1 cellular context compared by ENCODE assay signal in genomic region chr2:74806355-74806839, GRCh38.
TF ChIP-seq lines count a peak whose summit lies in the region.

No MANE protein-coding gene starts in this region.

TF ChIP-seq in HepG2, 621 proteins besides CTCF, POLR2A, EP300 and RAD21 (continued from another document and continues in another):
- TF ChIP-seq ZBTB40 (IDR thresholded peaks at IDR 0.05) (no peak), ZBTB40 (CRISPR knock-in tag; IDR thresholded peaks at IDR 0.05) (no peak), SOX6 (IDR thresholded peaks at IDR 0.05) (0 out of 2 replicates have a peak, but pooled peaks have one; percentile 12), SOX6 (CRISPR knock-in tag; IDR thresholded peaks at IDR 0.05) (peak; percentile 91), HIC2 (CRISPR knock-in tag; IDR thresholded peaks at IDR 0.05; ENCODE audit: low read depth) (no peak; the same call in 1 of the 2 replicates), MXD4 (CRISPR knock-in tag; IDR thresholded peaks at IDR 0.05) (no peak), KLF9 (CRISPR knock-in tag; IDR thresholded peaks at IDR 0.05; ENCODE audit: low read depth) (no peak), NFIC (IDR thresholded peaks at IDR 0.05; ENCODE audit: low read length) (no peak), AHR (CRISPR knock-in tag; IDR thresholded peaks at IDR 0.05) (no peak), CREB1 (IDR thresholded peaks at IDR 0.05) (no peak), CREB1 (CRISPR knock-in tag; IDR thresholded peaks at IDR 0.05) (peak; percentile 26; the same call in 1 of the 2 replicates), ZBTB49 (CRISPR knock-in tag; IDR thresholded peaks at IDR 0.05; ENCODE audit: borderline replicate concordance) (no peak), ZBTB26 (CRISPR knock-in tag; IDR thresholded peaks at IDR 0.05; ENCODE audit: borderline replicate concordance) (no peak), GPN1 (CRISPR knock-in tag; IDR thresholded peaks at IDR 0.05; ENCODE audit: borderline replicate concordance) (no peak), ZNF24 (IDR thresholded peaks at IDR 0.05) (no peak), JUNB (CRISPR knock-in tag; IDR thresholded peaks at IDR 0.05; ENCODE audit: borderline replicate concordance) (0 out of 2 replicates have a peak, but pooled peaks have one; percentile 37), FOXO4 (CRISPR knock-in tag; conservative IDR thresholded peaks at IDR 0.05) (no peak), ZNF761 (CRISPR knock-in tag; conservative IDR thresholded peaks at IDR 0.05) (no peak), MATR3 (CRISPR knock-in tag; IDR thresholded peaks at IDR 0.05) (no peak), HMG20B (CRISPR knock-in tag; conservative IDR thresholded peaks at IDR 0.05) (no peak), HOXD1 (CRISPR knock-in tag; IDR thresholded peaks at IDR 0.05) (no peak), TOPORS (CRISPR knock-in tag; IDR thresholded peaks at IDR 0.05) (no peak), YEATS2 (CRISPR knock-in tag; IDR thresholded peaks at IDR 0.05; ENCODE audit: borderline replicate concordance) (no peak; the same call in 1 of the 2 replicates), SETDB1 (CRISPR knock-in tag; IDR thresholded peaks at IDR 0.05; ENCODE audit: borderline replicate concordance) (no peak), ZNF839 (CRISPR knock-in tag; IDR thresholded peaks at IDR 0.05; ENCODE audit: borderline replicate concordance) (no peak), DR1 (CRISPR knock-in tag; IDR thresholded peaks at IDR 0.05) (no peak), JARID2 (CRISPR knock-in tag; IDR thresholded peaks at IDR 0.05; ENCODE audit: insufficient replicate concordance) (no peak), CCAR2 (optimal IDR thresholded peaks at IDR 0.05; ENCODE audit: low read depth, low read length) (no peak), CC2D1A (CRISPR knock-in tag; IDR thresholded peaks at IDR 0.05) (no peak), PTBP1 (IDR thresholded peaks at IDR 0.05; ENCODE audit: low read depth, low read length, poor library complexity, severe bottlenecking) (no peak), ZNF800 (CRISPR knock-in tag; IDR thresholded peaks at IDR 0.05) (no peak), THYN1 (CRISPR knock-in tag; IDR thresholded peaks at IDR 0.05; ENCODE audit: borderline replicate concordance, low read depth) (no peak), ZNF331 (CRISPR knock-in tag; IDR thresholded peaks at IDR 0.05) (no peak; the same call in 1 of the 2 replicates), ZNF543 (CRISPR knock-in tag; IDR thresholded peaks at IDR 0.05) (no peak), SRSF4 (IDR thresholded peaks at IDR 0.05; ENCODE audit: low read depth, low read length, poor library complexity, severe bottlenecking) (no peak), PRMT3 (CRISPR knock-in tag; IDR thresholded peaks at IDR 0.05; ENCODE audit: borderline replicate concordance, low read depth) (no peak), SRSF9 (IDR thresholded peaks at IDR 0.05; ENCODE audit: borderline replicate concordance, insufficient read depth, low read depth, low read length, poor library complexity, severe bottlenecking) (no peak), U2AF1 (optimal IDR thresholded peaks at IDR 0.05; ENCODE audit: low read depth, low read length) (no peak), SP1 (IDR thresholded peaks at IDR 0.05) (no peak), SP1 (CRISPR knock-in tag; IDR thresholded peaks at IDR 0.05) (no peak), NFYB (CRISPR knock-in tag; IDR thresholded peaks at IDR 0.05) (no peak), ATAD3A (CRISPR knock-in tag; IDR thresholded peaks at IDR 0.05) (no peak), HMGA1 (CRISPR knock-in tag; conservative IDR thresholded peaks at IDR 0.05) (no peak), RBM39 (IDR thresholded peaks at IDR 0.05; ENCODE audit: low read depth, low read length, poor library complexity, severe bottlenecking) (no peak)
- TF ChIP-seq, protein P1, sequence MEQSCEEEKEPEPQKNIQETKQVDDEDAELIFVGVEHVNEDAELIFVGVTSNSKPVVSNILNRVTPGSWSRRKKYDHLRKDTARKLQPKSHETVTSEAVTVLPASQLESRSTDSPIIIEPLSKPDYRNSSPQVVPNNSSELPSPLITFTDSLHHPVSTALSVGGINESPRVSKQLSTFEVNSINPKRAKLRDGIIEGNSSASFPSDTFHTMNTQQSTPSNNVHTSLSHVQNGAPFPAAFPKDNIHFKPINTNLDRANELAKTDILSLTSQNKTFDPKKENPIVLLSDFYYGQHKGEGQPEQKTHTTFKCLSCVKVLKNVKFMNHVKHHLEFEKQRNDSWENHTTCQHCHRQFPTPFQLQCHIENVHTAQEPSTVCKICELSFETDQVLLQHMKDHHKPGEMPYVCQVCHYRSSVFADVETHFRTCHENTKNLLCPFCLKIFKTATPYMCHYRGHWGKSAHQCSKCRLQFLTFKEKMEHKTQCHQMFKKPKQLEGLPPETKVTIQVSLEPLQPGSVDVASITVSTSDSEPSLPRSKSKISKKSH (CRISPR knock-in tag; IDR thresholded peaks at IDR 0.05; ENCODE audit: borderline replicate concordance) = no peak
- TF ChIP-seq, protein P2, sequence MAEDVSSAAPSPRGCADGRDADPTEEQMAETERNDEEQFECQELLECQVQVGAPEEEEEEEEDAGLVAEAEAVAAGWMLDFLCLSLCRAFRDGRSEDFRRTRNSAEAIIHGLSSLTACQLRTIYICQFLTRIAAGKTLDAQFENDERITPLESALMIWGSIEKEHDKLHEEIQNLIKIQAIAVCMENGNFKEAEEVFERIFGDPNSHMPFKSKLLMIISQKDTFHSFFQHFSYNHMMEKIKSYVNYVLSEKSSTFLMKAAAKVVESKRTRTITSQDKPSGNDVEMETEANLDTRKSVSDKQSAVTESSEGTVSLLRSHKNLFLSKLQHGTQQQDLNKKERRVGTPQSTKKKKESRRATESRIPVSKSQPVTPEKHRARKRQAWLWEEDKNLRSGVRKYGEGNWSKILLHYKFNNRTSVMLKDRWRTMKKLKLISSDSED (CRISPR knock-in tag; IDR thresholded peaks at IDR 0.05) = no peak
